22 cellular contexts compared by ENCODE assay signal in genomic region chr2:62181836-62182235, GRCh38. TPM values are rescaled to one million over a fixed set of nuclear protein-coding genes. Genes with fewer than 3 reads are reported as not detected.
DNase-seq lines count a peak whose midpoint lies in the region; ATAC-seq, FAIRE-seq and TF ChIP-seq lines count a peak whose summit lies in the region.
"Had no signal": no experiment of that assay in that cellular context is flagged by ENCODE, and none has a peak within 500 bp of the region (broad histone marks: within the 10 kb centered on the region; RNA-seq: fewer than 3 reads in every experiment).

No MANE protein-coding gene starts in this region.

- in situ Hi-C loops in K562 (cut with MboI), result no loop called here

- no peaks in the 10 kb centered on the region for H3K27me3 Mint-ChIP-seq in stimulated activated memory B cell treated with anti-CD40 and anti-IgM and Interleukin-4, amounts not matched to agents 10 μg/mL and 1 μg/mL and 100 μg/mL, for 72 hours
- H3K27me3 Mint-ChIP-seq: B cell, IgD-negative memory B cell, T-cell had no signal

- H3K4me1 ChIP-seq in K562 (replicated peaks in 1 of 2; ENCODE audit: control insufficient read depth in 2 of 2, insufficient read depth in 2 of 2, low read length in 2 of 2), result peaks cover 7 to 22% of the 10 kb centered on the region in 2 experiments; a peak in 3 of 5 replicates
- peaks cover 4 to 16% (median 10%) of the 10 kb centered on the region in 4 donors for H3K4me1 ChIP-seq in upper lobe of left lung
- H3K4me1 ChIP-seq: SJSA1 had no signal

- H4K20me1 ChIP-seq in K562 (replicated peaks; ENCODE audit: control insufficient read depth, insufficient read depth, low read length), result no peaks in the 10 kb centered on the region

- POLR2A ChIA-PET in K562 (lab: Yijun Ruan, JAX), result interaction anchor here (1.0 kb wide), 1 partner anchor 13 kb away, joined by 3 read pairs; no protein-coding TSS in a partner anchor

- H3K4me2 ChIP-seq in K562 (ENCODE audit: insufficient read depth, low read length), result no peak overlapping the region

- H3K27ac Mint-ChIP-seq in stimulated activated memory B cell treated with anti-CD40 and anti-IgM and Interleukin-4, amounts not matched to agents 10 μg/mL and 1 μg/mL and 100 μg/mL, for 72 hours, result peak overlapping the region; percentile 9
- H3K27ac Mint-ChIP-seq: B cell, IgD-negative memory B cell had no signal

- no peaks in the 10 kb centered on the region for H3K36me3 Mint-ChIP-seq in stimulated activated memory B cell treated with anti-CD40 and anti-IgM and Interleukin-4, amounts not matched to agents 10 μg/mL and 1 μg/mL and 100 μg/mL, for 72 hours
- H3K36me3 Mint-ChIP-seq: IgD-negative memory B cell, T-cell had no signal

- 40% methylated on average over 3 of the region's 3 CpGs for WGBS in K562 (ENCODE audit: insufficient coverage, low coverage, missing lambda C conversion rate)
- WGBS in upper lobe of left lung, 2 donors, result 89 to 90% methylated on average over 3 of the region's 3 CpGs

- CTCF ChIA-PET in K562 (lab: Yijun Ruan, JAX; ENCODE audit: low intra/inter-chr PET ratio), result no interaction called here

- H3K79me2 ChIP-seq in K562 (ENCODE audit: control insufficient read depth, insufficient read depth, low read length), result no peaks in the 10 kb centered on the region

- TF ChIP-seq EP300 in K562 (IDR thresholded peaks at IDR 0.05; ENCODE audit: low read length), result no peak
- TF ChIP-seq EP300 in upper lobe of left lung (IDR thresholded peaks at IDR 0.05), result no peak

- H3K27ac ChIP-seq in K562 (ENCODE audit: extremely low read depth, low read depth, low read length), result no peak overlapping the region
- H3K27ac ChIP-seq in upper lobe of left lung, result no peak overlapping the region
- H3K27ac ChIP-seq: 22Rv1, SJSA1 had no signal

- H3K9me3 Mint-ChIP-seq in stimulated activated memory B cell treated with anti-CD40 and anti-IgM and Interleukin-4, amounts not matched to agents 10 μg/mL and 1 μg/mL and 100 μg/mL, for 72 hours, result no peaks in the 10 kb centered on the region
- H3K9me3 Mint-ChIP-seq: IgD-negative memory B cell, T-cell had no signal

- peaks cover 4% of the 10 kb centered on the region for H3K9me1 ChIP-seq in K562 (ENCODE audit: control insufficient read depth, insufficient read depth, low read length)

- no peaks in the 10 kb centered on the region for H3K4me1 Mint-ChIP-seq in stimulated activated memory B cell treated with anti-CD40 and anti-IgM and Interleukin-4, amounts not matched to agents 10 μg/mL and 1 μg/mL and 100 μg/mL, for 72 hours

- H2AFZ ChIP-seq in K562 (ENCODE audit: low read depth, low read length), result peak overlapping the region; percentile 60

- H3K9ac ChIP-seq in K562 (ENCODE audit: insufficient read depth in 1 of 2, low read depth in 2 of 2, low read length in 2 of 2), result no peak overlapping the region

- TF ChIP-seq RAD21 in K562 (CRISPR knock-in tag; conservative IDR thresholded peaks at IDR 0.05 in 1 of 2, IDR thresholded peaks at IDR 0.05 in 1 of 2), result no peak

- H3K4me3 ChIP-seq in K562 (no peak overlapping the region), upper lobe of left lung (no peak overlapping the region)
- H3K4me3 ChIP-seq: MG63, SJSA1 had no signal

- peak; percentile 39 for DNase-seq in NCI-H82 (lab: John Stamatoyannopoulos, UW)
- no peak for DNase-seq in NCI-H82 treated with DMSO at 0.1 percent for 48 hours (lab: John Stamatoyannopoulos, UW; ENCODE audit: unreplicated experiment)
- peak; percentile 34 for DNase-seq in NAMALWA (ENCODE audit: low spot score)
- DNase-seq in K562 (ENCODE audit: extremely low read depth in 1 of 4, low spot score in 3 of 4), result no peak
- DNase-seq in upper lobe of left lung, result no peak
- DNase-seq: Calu3; DMS153; HCEC 1CT; MG63; NCI-H2029; NK-92 treated with Interleukin-12 subunit alpha and Interleukin-12 subunit beta, amount 100 ng/mL, for 24 hours; Right ventricle myocardium superior; RPMI8226; T-cell had no signal

- TF ChIP-seq POLR2A in K562 (conservative IDR thresholded peaks at IDR 0.05), result no peak
- no peak for TF ChIP-seq POLR2A in upper lobe of left lung (IDR thresholded peaks at IDR 0.05)

- H3K36me3 ChIP-seq in K562 (ENCODE audit: control insufficient read depth, insufficient read depth, low read length), result no peaks in the 10 kb centered on the region
- H3K36me3 ChIP-seq in upper lobe of left lung, result no peaks in the 10 kb centered on the region
- H3K36me3 ChIP-seq: MG63, SJSA1 had no signal

- no TSS peak for BruUV-seq in K562 (replicated peaks; lab: Mats Ljungman, UMichigan)

- ATAC-seq in K562, result no peak
- no peak for ATAC-seq in stimulated activated memory B cell treated with anti-CD40 and anti-IgM and Interleukin-4, amounts not matched to agents 10 μg/mL and 1 μg/mL and 100 μg/mL, for 72 hours
- ATAC-seq in upper lobe of left lung (ENCODE audit: low FRiP score in 2 of 2), result no peak
- ATAC-seq in HG03095 (IDR thresholded peaks at IDR 0.05; ENCODE audit: unreplicated experiment), result no peak
- no peak for ATAC-seq in esophagus mucosa
- ATAC-seq: T-cell had no signal

- H3K4me3 Mint-ChIP-seq in stimulated activated memory B cell treated with anti-CD40 and anti-IgM and Interleukin-4, amounts not matched to agents 10 μg/mL and 1 μg/mL and 100 μg/mL, for 72 hours, result no peak overlapping the region
- H3K4me3 Mint-ChIP-seq: B cell, IgD-negative memory B cell, T-cell had no signal

- no peaks in the 10 kb centered on the region for H3K9me3 ChIP-seq in K562 (replicated peaks; ENCODE audit: control insufficient read depth, insufficient read depth, low read depth, low read length)
- H3K9me3 ChIP-seq in upper lobe of left lung, result no peaks in the 10 kb centered on the region
- H3K9me3 ChIP-seq: MG63, SJSA1 had no signal

- no peaks in the 10 kb centered on the region for H3K27me3 ChIP-seq in K562 (ENCODE audit: control insufficient read depth in 2 of 2, insufficient read depth in 2 of 2, low read length in 2 of 2)
- no peaks in the 10 kb centered on the region for H3K27me3 ChIP-seq in upper lobe of left lung
- H3K27me3 ChIP-seq: MG63, SJSA1 had no signal

- no peak for TF ChIP-seq CTCF in K562 (IDR thresholded peaks at IDR 0.05 in 2 of 3, conservative IDR thresholded peaks at IDR 0.05 in 1 of 3; ENCODE audit: insufficient read depth in 2 of 3, low read depth in 1 of 3, low read length in 3 of 3)
- TF ChIP-seq CTCF in upper lobe of left lung (IDR thresholded peaks at IDR 0.05), result no peak

- intact Hi-C loops in K562 (cut with micrococcal nuclease), result no loop called here

- no peak for FAIRE-seq in K562 (lab: Jason Lieb, UNC)
- FAIRE-seq: H1 had no signal

RNA-seq across cellular contexts. Expression of gene B3GNT2, which starts 14.1 kb away (rescaled TPM):
- total RNA-seq in K562 (2011; cell fraction: chromatin; rRNA removed; ENCODE audit: low replicate concordance), result 38.4 and 62.7 TPM in 2 replicates
- total RNA-seq in K562 (2011; cell fraction: nucleolus; rRNA removed), result 41.2 and 42.4 TPM in 2 replicates
- total RNA-seq in K562 (2011; cell fraction: nucleoplasm; rRNA removed), result 48.5 and 56.0 TPM in 2 replicates
- total RNA-seq in K562 (2014; rRNA removed) (25.0 and 26.5 TPM in 2 replicates), K562 (2014; rRNA removed; fragmentation: Illumina TruSeq; extraction: Trizol) (38.9 and 42.4 TPM in 2 replicates), K562 (2015; rRNA removed; fragmentation: Illumina TruSeq; extraction: Trizol) (32.5 and 33.7 TPM in 2 replicates), K562 (2021) (24.5 and 24.8 TPM in 2 replicates), upper lobe of left lung (10 to 100 TPM; 23.0 to 57.6 (median 37.4) TPM), esophagus mucosa (20.2 TPM)
- polyA plus RNA-seq in K562 (2011; rRNA removed) (23.6 and 30.5 TPM in 2 replicates), K562 (2014; fragmentation: Illumina TruSeq; extraction: Trizol) (25.9 and 32.2 TPM in 2 replicates), K562 (2014; fragmentation: Nextera tagmentation; extraction: Ambion mirVana) (1 to 10 TPM; 6.0 to 8.0 TPM), K562 (2014; rRNA removed) (17.1 and 19.2 TPM in 2 replicates)
- 11.1 and 16.8 TPM in 2 replicates for polyA plus RNA-seq in K562 (2011; cell fraction: cytosol; rRNA removed)
- 9.8 and 12.0 TPM in 2 replicates for polyA plus RNA-seq in K562 (2011; cell fraction: nucleus; rRNA removed)
- polyA plus RNA-seq in K562 (2012), result 16.8 and 17.9 TPM in 2 replicates
- 46.2 and 51.4 TPM in 2 replicates for polyA minus RNA-seq in K562 (2011; rRNA and poly(A)+ RNA removed)
- 18.5 and 23.4 TPM in 2 replicates for polyA minus RNA-seq in K562 (2011; cell fraction: cytosol; rRNA and poly(A)+ RNA removed)
- 10.1 and 19.4 TPM in 2 replicates for polyA minus RNA-seq in K562 (2011; cell fraction: nucleus; rRNA and poly(A)+ RNA removed)

Comparison
In these comparisons a context has a peak if more than half of its experiments do, and no peak if none do; other contexts are left out.
1. DNase-seq: peak in NCI-H82 (single experiment) and NAMALWA (single experiment); none in NCI-H82 treated with DMSO at 0.1 percent for 48 hours (single experiment), K562 (0 of 4) and upper lobe of left lung (0 of 2).